In genomic region chr9:22427226-22427880, GRCh38 we compare ENCODE assay signal across 35 cellular contexts.
"Had no signal": no experiment of that assay in that cellular context is flagged by ENCODE, and none has a peak within 500 bp of the region (broad histone marks: within the 10 kb centered on the region; RNA-seq: fewer than 3 reads in every experiment).

No MANE protein-coding gene starts in this region.

- H3K9me3 ChIP-seq: MG63 had no signal

- H3K4me3 ChIP-seq: MG63 had no signal

- H3K4me2 ChIP-seq: KMS-11 had no signal

- H3K36me3 ChIP-seq: MG63 had no signal

- H3K27me3 ChIP-seq: MG63 had no signal

- H3K27ac ChIP-seq: KMS-11 had no signal

- H3K9ac ChIP-seq: KMS-11 had no signal

- DNase-seq: Karpas-422, Kasumi-1, MG63, MM.1S, MV-4-11, NCI-H1048, NCI-H1092, NCI-H1092 treated with DMSO at 0.1 percent for 48 hours, NCI-H1105, NCI-H1105 treated with DMSO at 0.1 percent for 48 hours, NCI-H1417, NCI-H1417 treated with DMSO at 0.1 percent for 48 hours, NCI-H1436, NCI-H1436 treated with DMSO at 0.1 percent for 48 hours, NCI-H146, NCI-H1694, NCI-H1694 treated with DMSO at 0.1 percent for 48 hours, NCI-H187, NCI-H187 treated with DMSO at 0.1 percent for 48 hours, NCI-H1930, NCI-H2029, NCI-H2029 treated with DMSO at 0.1 percent for 48 hours, NCI-H2081, NCI-H2081 treated with DMSO at 0.1 percent for 48 hours, NCI-H2107, NCI-H2171, NCI-H2171 treated with DMSO at 0.1 percent for 48 hours, NCI-H2227 treated with DMSO at 0.1 percent for 48 hours, NCI-H226, NCI-H345, NCI-H446, NCI-H446 treated with DMSO at 0.1 percent for 48 hours, NCI-H510A, NCI-H510A treated with DMSO at 0.1 percent for 48 hours had no signal
